Comparison of ENCODE assay signal across 30 cellular contexts in genomic region chr3:32797776-32798175, GRCh38. TPM values are rescaled to one million over a fixed set of nuclear protein-coding genes. Genes with fewer than 3 reads are reported as not detected.
"Had no signal": no experiment of that assay in that cellular context is flagged by ENCODE, and none has a peak within 500 bp of the region (broad histone marks: within the 10 kb centered on the region; RNA-seq: fewer than 3 reads in every experiment).

No MANE protein-coding gene starts in this region.

- FAIRE-seq: endometrium, kidney had no signal

- H3K27me3 ChIP-seq: cardiac muscle cell, left lung, ovary, right atrium auricular region, thyroid gland had no signal

- H3K4me1 ChIP-seq: left lung, psoas muscle, right atrium auricular region, thyroid gland had no signal

- H3K4me3 ChIP-seq: cardiac muscle cell, left lung, ovary, psoas muscle, right atrium auricular region, thyroid gland had no signal

- H3K4me1 Mint-ChIP-seq: activated naive CD8-positive, alpha-beta T cell treated with anti-CD3 and anti-CD28 coated beads, Interleukin-2, amount 10 ng/mL, durations not matched to agents 7 days and 5 days had no signal

- H3K9me3 ChIP-seq: left lung, ovary, psoas muscle, right atrium auricular region, thyroid gland had no signal

- ATAC-seq: activated T-cell treated with anti-CD3 and anti-CD28 coated beads, Interleukin-2, amount 50 U/mL, for 72 hours; left lung; natural killer cell; psoas muscle had no signal

- DNase-seq: activated CD4-positive, alpha-beta memory T cell treated with anti-CD3 and anti-CD28 coated beads for 36 hours; activated CD4-positive, alpha-beta T cell treated with anti-CD3 and anti-CD28 coated beads for 48 hours; activated CD4-positive, CD25-positive, alpha-beta regulatory T cell; activated effector memory CD4-positive, alpha-beta T cell treated with Interleukin-2 at 50 U/mL for 16 hours; activated naive CD4-positive, alpha-beta T cell treated with anti-CD3 and anti-CD28 coated beads for 36 hours; activated naive CD8-positive, alpha-beta T cell treated with anti-CD3 and anti-CD28 coated beads, Interleukin-2, amount 10 ng/mL, durations not matched to agents 7 days and 5 days; activated T-cell treated with anti-CD3 and anti-CD28 coated beads, Interleukin-2, amount 50 U/mL, for 72 hours; amniotic stem cell; effector CD4-positive, alpha-beta T cell; erythroblast; foreskin fibroblast; kidney; left lung; midbrain; natural killer cell; ovary; psoas muscle; stimulated activated CD4-positive, alpha-beta T cell treated with anti-CD3 and anti-CD28 coated beads, Interleukin-12 subunit alpha, Interleukin-12 subunit beta, amount 100 ng/mL, for 4 hours; stimulated activated CD4-positive, alpha-beta T cell treated with anti-CD3 and anti-CD28 coated beads, Interleukin-4, amount 100 ng/mL, for 4 hours; substantia nigra; thyroid gland had no signal

- H3K36me3 ChIP-seq: cardiac muscle cell, left lung, ovary, right atrium auricular region, thyroid gland had no signal

- H3K27ac ChIP-seq: cardiac muscle cell, left lung, ovary, psoas muscle, right atrium auricular region, thyroid gland had no signal

- H3K27ac Mint-ChIP-seq: activated CD4-positive, alpha-beta memory T cell treated with anti-CD3 and anti-CD28 coated beads for 36 hours; activated naive CD4-positive, alpha-beta T cell treated with anti-CD3 and anti-CD28 coated beads for 36 hours; activated naive CD8-positive, alpha-beta T cell treated with anti-CD3 and anti-CD28 coated beads, Interleukin-2, amount 10 ng/mL, durations not matched to agents 7 days and 5 days; activated T-cell treated with anti-CD3 and anti-CD28 coated beads, Interleukin-2, amount 50 U/mL, for 72 hours; dendritic cell treated with granulocyte-macrophage colony-stimulating factor and Interleukin-4, amounts not matched to agents 40 ng/mL and 50 ng/mL, for 4 days; natural killer cell; stimulated activated naive CD8-positive, alpha-beta T cell treated with anti-CD3 and anti-CD28 coated beads, Interleukin-15, Interleukin-2, amounts not matched to agents 100 ng/mL and 50 ng/mL, for 24 hours; T-helper 1 cell treated with Interleukin-12 subunit alpha and Interleukin-12 subunit beta and Interleukin-4 antibody, amounts not matched to agents 30 μg/mL and 1 μg/mL, for 36 hours had no signal

- H3K9me3 Mint-ChIP-seq: activated CD4-positive, alpha-beta memory T cell treated with anti-CD3 and anti-CD28 coated beads for 36 hours; activated naive CD4-positive, alpha-beta T cell treated with anti-CD3 and anti-CD28 coated beads for 36 hours; activated naive CD8-positive, alpha-beta T cell treated with anti-CD3 and anti-CD28 coated beads, Interleukin-2, amount 10 ng/mL, durations not matched to agents 7 days and 5 days; activated T-cell treated with anti-CD3 and anti-CD28 coated beads, Interleukin-2, amount 50 U/mL, for 72 hours; dendritic cell treated with granulocyte-macrophage colony-stimulating factor and Interleukin-4, amounts not matched to agents 40 ng/mL and 50 ng/mL, for 4 days; natural killer cell; stimulated activated naive CD8-positive, alpha-beta T cell treated with anti-CD3 and anti-CD28 coated beads, Interleukin-15, Interleukin-2, amounts not matched to agents 100 ng/mL and 50 ng/mL, for 24 hours; T-helper 1 cell treated with Interleukin-12 subunit alpha and Interleukin-12 subunit beta and Interleukin-4 antibody, amounts not matched to agents 30 μg/mL and 1 μg/mL, for 36 hours had no signal

- H3K27me3 Mint-ChIP-seq: dendritic cell treated with granulocyte-macrophage colony-stimulating factor and Interleukin-4, amounts not matched to agents 40 ng/mL and 50 ng/mL, for 4 days had no signal

- H3K36me3 Mint-ChIP-seq: activated CD4-positive, alpha-beta memory T cell treated with anti-CD3 and anti-CD28 coated beads for 36 hours; activated naive CD8-positive, alpha-beta T cell treated with anti-CD3 and anti-CD28 coated beads, Interleukin-2, amount 10 ng/mL, durations not matched to agents 7 days and 5 days; natural killer cell had no signal

- H3K4me3 Mint-ChIP-seq: activated CD4-positive, alpha-beta memory T cell treated with anti-CD3 and anti-CD28 coated beads for 36 hours; activated naive CD4-positive, alpha-beta T cell treated with anti-CD3 and anti-CD28 coated beads for 36 hours; activated naive CD8-positive, alpha-beta T cell treated with anti-CD3 and anti-CD28 coated beads, Interleukin-2, amount 10 ng/mL, durations not matched to agents 7 days and 5 days; activated T-cell treated with anti-CD3 and anti-CD28 coated beads, Interleukin-2, amount 50 U/mL, for 72 hours; dendritic cell treated with granulocyte-macrophage colony-stimulating factor and Interleukin-4, amounts not matched to agents 40 ng/mL and 50 ng/mL, for 4 days; natural killer cell; stimulated activated naive CD8-positive, alpha-beta T cell treated with anti-CD3 and anti-CD28 coated beads, Interleukin-15, Interleukin-2, amounts not matched to agents 100 ng/mL and 50 ng/mL, for 24 hours; T-helper 1 cell treated with Interleukin-12 subunit alpha and Interleukin-12 subunit beta and Interleukin-4 antibody, amounts not matched to agents 30 μg/mL and 1 μg/mL, for 36 hours had no signal

RNA-seq across cellular contexts. Expression of gene TRIM71, which starts 20.0 kb away (rescaled TPM):
- total RNA-seq: activated naive CD8-positive, alpha-beta T cell treated with anti-CD3 and anti-CD28 coated beads, Interleukin-2, amount 10 ng/mL, durations not matched to agents 7 days and 5 days; glomerular endothelial cell; lung microvascular endothelial cell; psoas muscle; right atrium auricular region had no signal
- polyA plus RNA-seq: urinary bladder had no signal
